25 cellular contexts compared by ENCODE assay signal in genomic region chr3:136711277-136711676, GRCh38.
"Had no signal": no experiment of that assay in that cellular context is flagged by ENCODE, and none has a peak within 500 bp of the region (broad histone marks: within the 10 kb centered on the region; RNA-seq: fewer than 3 reads in every experiment).

No MANE protein-coding gene starts in this region.

- H3K4me1 ChIP-seq: colonic mucosa had no signal

- DNase-seq: colonic mucosa; cortex of kidney; effector CD8-positive, alpha-beta T cell; effector memory CD8-positive, alpha-beta T cell; endodermal cell; erythroblast; esophagus squamous epithelium; foreskin fibroblast; foreskin melanocyte; gastrocnemius medialis; glutamatergic neuron; head of caudate nucleus; heart right ventricle; hippocampal formation; left cardiac atrium; left lung; left ventricle myocardium superior; lower lobe of right lung; mesenchymal stem cell; mucosa of descending colon had no signal

- H3K27me3 ChIP-seq: colonic mucosa, esophagus squamous epithelium, gastrocnemius medialis, heart right ventricle, left lung had no signal

- ATAC-seq: effector memory CD8-positive, alpha-beta T cell; esophagus mucosa; gastrocnemius medialis; heart right ventricle; left cardiac atrium; left lung; left ventricle myocardium superior; lower lobe of right lung; mucosa of descending colon had no signal

- H3K27ac ChIP-seq: colonic mucosa, epithelial cell of prostate, esophagus squamous epithelium, gastrocnemius medialis, heart right ventricle, left lung, lower lobe of right lung had no signal

- H3K4me3 ChIP-seq: colonic mucosa, esophagus squamous epithelium, gastrocnemius medialis, heart right ventricle, left lung, lower lobe of right lung, mucosa of descending colon had no signal

- H3K36me3 ChIP-seq: colonic mucosa, gastrocnemius medialis, left lung, lower lobe of right lung had no signal

- H3K9me3 ChIP-seq: colonic mucosa, esophagus squamous epithelium, gastrocnemius medialis, left lung, lower lobe of right lung, mucosa of descending colon had no signal

- FAIRE-seq: endometrium, islet of Langerhans, keratinocyte had no signal
